Comparison of ENCODE assay signal across 17 cellular contexts in genomic region chr19:55352746-55353145, GRCh38. TPM values are rescaled to one million over a fixed set of nuclear protein-coding genes. Genes with fewer than 3 reads are reported as not detected.
A peak's percentile ranks its signal among the peaks of the same experiment; 100 is the strongest.
DNase-seq lines count a peak whose midpoint lies in the region; ATAC-seq and TF ChIP-seq lines count a peak whose summit lies in the region.
"Had no signal": no experiment of that assay in that cellular context is flagged by ENCODE, and none has a peak within 500 bp of the region (broad histone marks: within the 10 kb centered on the region; RNA-seq: fewer than 3 reads in every experiment).

No MANE protein-coding gene starts in this region.

- intact Hi-C loops in HCT116 (cut with micrococcal nuclease), result no loop called here

- CTCF ChIA-PET in activated CD4-positive, alpha-beta T cell treated with anti-CD3 and anti-CD28 coated beads, Interleukin-2, amount 10 ng/mL, durations not matched to agents 7 days and 5 days (lab: Charles Lee), result interaction anchor here (1.3 to 1.6 kb wide), 2 partner anchors 124 to 193 kb away, joined by 3 read pairs; partner anchors contain the start of gene ZNF628
- CTCF ChIA-PET in HCT116 (lab: Charles Lee), result no interaction called here

- H3K4me3 ChIP-seq in HCT116 (replicated peaks in 1 of 2; ENCODE audit: low read depth in 1 of 2, low read length in 2 of 2) (no peak overlapping the region), neural cell (ENCODE audit: low read length) (peak overlapping the region; percentile 71)
- H3K4me3 ChIP-seq: body of pancreas had no signal

- H3F3A ChIP-seq in neural cell (ENCODE audit: insufficient read depth, low read length, poor library complexity, severe bottlenecking), result no peaks in the 10 kb centered on the region

- peaks cover 48% of the 10 kb centered on the region for H3K27me3 Mint-ChIP-seq in activated CD4-positive, alpha-beta T cell treated with anti-CD3 and anti-CD28 coated beads, Interleukin-2, amount 10 ng/mL, durations not matched to agents 7 days and 5 days
- H3K27me3 Mint-ChIP-seq in brain, result peaks cover 61% of the 10 kb centered on the region

- RAD21 ChIA-PET in HCT116 (lab: Charles Lee; ENCODE audit: low non-redundant PET in 1 of 2, low total read pairs in 2 of 2, uncharacterized antibody in 2 of 2, unreplicated experiment in 2 of 2), result no interaction called here

- TF ChIP-seq RAD21 in HCT116 (IDR thresholded peaks at IDR 0.05; ENCODE audit: low read depth) (no peak), neural cell (conservative IDR thresholded peaks at IDR 0.05) (no peak)

- no peak for TF ChIP-seq EP300 in neural cell (conservative IDR thresholded peaks at IDR 0.05; ENCODE audit: poor library complexity, severe bottlenecking)

- POLR2A ChIA-PET in activated CD4-positive, alpha-beta T cell treated with anti-CD3 and anti-CD28 coated beads, Interleukin-2, amount 10 ng/mL, durations not matched to agents 7 days and 5 days (lab: Charles Lee), result no interaction called here
- POLR2A ChIA-PET in HCT116 (lab: Charles Lee), result interaction anchor here (1.6 kb wide), 1 partner anchor 13 kb away, joined by 6 read pairs; the partner anchor contains the start of gene KMT5C

- H3K9me2 ChIP-seq in HCT116 (ENCODE audit: insufficient read depth) (no peaks in the 10 kb centered on the region), neural cell (ENCODE audit: insufficient read depth, low read length) (no peaks in the 10 kb centered on the region)

- H3K4me1 ChIP-seq in HCT116 (ENCODE audit: control insufficient read depth in 1 of 2, insufficient read depth in 2 of 2, low read length in 2 of 2), result peaks cover 2 to 42% of the 10 kb centered on the region in 2 experiments; a peak in 3 of 4 replicates
- H3K4me1 ChIP-seq: parathyroid adenoma had no signal

- H3K4me1 Mint-ChIP-seq in activated CD4-positive, alpha-beta T cell treated with anti-CD3 and anti-CD28 coated beads, Interleukin-2, amount 10 ng/mL, durations not matched to agents 7 days and 5 days, result peaks cover 18% of the 10 kb centered on the region
- peaks cover 36% of the 10 kb centered on the region for H3K4me1 Mint-ChIP-seq in brain

- H3K79me2 ChIP-seq in HCT116 (ENCODE audit: insufficient read depth, low read length) (no peaks in the 10 kb centered on the region), neural cell (replicated peaks; ENCODE audit: insufficient read depth, low read length) (no peaks in the 10 kb centered on the region)
- H3K79me2 ChIP-seq: parathyroid adenoma had no signal

- H3K9ac ChIP-seq in HCT116 (ENCODE audit: low read length) (no peak overlapping the region), neural cell (ENCODE audit: low read length) (no peak overlapping the region)
- H3K9ac ChIP-seq: parathyroid adenoma had no signal

- no peak for TF ChIP-seq POLR2A in HCT116 (IDR thresholded peaks at IDR 0.05; ENCODE audit: borderline replicate concordance, extremely low read depth, insufficient read depth, insufficient read length)

- H4K20me1 ChIP-seq in HCT116 (ENCODE audit: insufficient read depth), result no peaks in the 10 kb centered on the region
- no peaks in the 10 kb centered on the region for H4K20me1 ChIP-seq in neural cell (ENCODE audit: insufficient read depth)

- H3K27ac ChIP-seq in HCT116 (ENCODE audit: low read depth, low read length) (no peak overlapping the region), neural cell (ENCODE audit: low read length) (no peak overlapping the region)
- H3K27ac ChIP-seq: body of pancreas, lower lobe of right lung, parathyroid adenoma, suprapubic skin had no signal

- ATAC-seq in HCT116, result no peak
- ATAC-seq in GM18867 (IDR thresholded peaks at IDR 0.05; ENCODE audit: unreplicated experiment), result no peak
- ATAC-seq in SK-N-SH treated with all-trans-retinoic acid at 6 μM for 48 hours, result no peak
- ATAC-seq: lower lobe of right lung had no signal

- TF ChIP-seq CTCF in HCT116 (IDR thresholded peaks at IDR 0.05 in 2 of 3, conservative IDR thresholded peaks at IDR 0.05 in 1 of 3; ENCODE audit: borderline replicate concordance in 1 of 3, insufficient read depth in 1 of 3, low read depth in 2 of 3, low read length in 2 of 3) (no peak), brain (conservative IDR thresholded peaks at IDR 0.05) (no peak), neural cell (IDR thresholded peaks at IDR 0.05; ENCODE audit: poor library complexity, severe bottlenecking) (no peak)

- H2AFZ ChIP-seq in HCT116 (ENCODE audit: low read depth, low read length, poor library complexity, severe bottlenecking), result no peak overlapping the region
- no peak overlapping the region for H2AFZ ChIP-seq in neural cell (ENCODE audit: low read depth, low read length)

- DNase-seq in activated CD4-positive, alpha-beta T cell treated with anti-CD3 and anti-CD28 coated beads, Interleukin-2, amount 10 ng/mL, durations not matched to agents 7 days and 5 days, result no peak
- DNase-seq in activated CD4-positive, alpha-beta T cell treated with anti-CD3 and anti-CD28 coated beads, Interleukin-2, amount 50 U/mL, for 4 hours, result no peak
- DNase-seq in HCT116 (ENCODE audit: low read depth, low spot score) (no peak), OCI-M1 (lab: John Stamatoyannopoulos, UW) (no peak)
- DNase-seq: ACHN, body of pancreas, DMS79, lower lobe of right lung, NCI-H1930, NCI-H526 treated with DMSO at 0.1 percent for 48 hours had no signal

- BruUV-seq in HCT116 (replicated peaks; lab: Mats Ljungman, UMichigan), result no TSS peak

- no peak overlapping the region for H3K27ac Mint-ChIP-seq in activated CD4-positive, alpha-beta T cell treated with anti-CD3 and anti-CD28 coated beads, Interleukin-2, amount 10 ng/mL, durations not matched to agents 7 days and 5 days
- no peak overlapping the region for H3K27ac Mint-ChIP-seq in brain

- peak overlapping the region; percentile 92 for H3K4me2 ChIP-seq in HCT116 (ENCODE audit: low read length)
- H3K4me2 ChIP-seq in neural cell (ENCODE audit: low read length), result no peak overlapping the region

- no peaks in the 10 kb centered on the region for H3K27me3 ChIP-seq in HCT116 (ENCODE audit: insufficient read depth, low read length)
- H3K27me3 ChIP-seq in neural cell (ENCODE audit: insufficient read depth, low read depth, low read length), result peaks cover 54% of the 10 kb centered on the region

- H3K9me3 ChIP-seq in HCT116 (ENCODE audit: control insufficient read depth in 1 of 2, insufficient read depth in 1 of 2, low read depth in 1 of 2, low read length in 2 of 2) (no peaks in the 10 kb centered on the region), neural cell (ENCODE audit: low read length) (no peaks in the 10 kb centered on the region)
- H3K9me3 ChIP-seq: body of pancreas, lower lobe of right lung, suprapubic skin had no signal

- H3K4me3 Mint-ChIP-seq in activated CD4-positive, alpha-beta T cell treated with anti-CD3 and anti-CD28 coated beads, Interleukin-2, amount 10 ng/mL, durations not matched to agents 7 days and 5 days, result peak overlapping the region; percentile 6
- peak overlapping the region; percentile 80 to 85 (median 83) for H3K4me3 Mint-ChIP-seq in brain

- H3K9me3 Mint-ChIP-seq in activated CD4-positive, alpha-beta T cell treated with anti-CD3 and anti-CD28 coated beads, Interleukin-2, amount 10 ng/mL, durations not matched to agents 7 days and 5 days, result no peaks in the 10 kb centered on the region
- peaks cover 0 to 13% (median 0%) of the 10 kb centered on the region in 5 experiments for H3K9me3 Mint-ChIP-seq in brain

- H3K36me3 ChIP-seq in HCT116 (ENCODE audit: control insufficient read depth in 1 of 2, insufficient read depth in 2 of 2, low read length in 2 of 2) (no peaks in the 10 kb centered on the region), neural cell (ENCODE audit: insufficient read depth, low read length) (no peaks in the 10 kb centered on the region)
- H3K36me3 ChIP-seq: lower lobe of right lung, suprapubic skin had no signal

- H3K36me3 Mint-ChIP-seq in activated CD4-positive, alpha-beta T cell treated with anti-CD3 and anti-CD28 coated beads, Interleukin-2, amount 10 ng/mL, durations not matched to agents 7 days and 5 days (ENCODE audit: low read depth), result no peaks in the 10 kb centered on the region
- H3K36me3 Mint-ChIP-seq in brain, result no peaks in the 10 kb centered on the region

TF ChIP-seq in SK-N-SH treated with all-trans-retinoic acid at 6 μM for 48 hours, 23 proteins besides CTCF, POLR2A, EP300 and RAD21 (continues in another document):
- TF ChIP-seq ZC3H10 (CRISPR knock-in tag; IDR thresholded peaks at IDR 0.05) (no peak), ZFP30 (CRISPR knock-in tag; IDR thresholded peaks at IDR 0.05) (no peak), BACH2 (CRISPR knock-in tag; IDR thresholded peaks at IDR 0.05; ENCODE audit: borderline replicate concordance) (no peak)

RNA-seq across cellular contexts. Expression of gene COX6B2, which starts 1.8 kb away (rescaled TPM):
- total RNA-seq in activated CD4-positive, alpha-beta T cell treated with anti-CD3 and anti-CD28 coated beads, Interleukin-2, amount 10 ng/mL, durations not matched to agents 7 days and 5 days, result not detected
- total RNA-seq in HCT116 (2021; ENCODE audit: unreplicated experiment), result 2.4 TPM
- polyA plus RNA-seq in HCT116 (2012), result 2.7 and 3.0 TPM in 2 replicates
- not detected for polyA plus RNA-seq in brain (ENCODE audit: insufficient read depth, low read depth, low replicate concordance)
- 0.17 TPM in 1 of 2 replicates, not detected in the other for polyA plus RNA-seq in neural cell
- polyA minus RNA-seq in neural cell, result not detected in 2 replicates
- total RNA-seq: lower lobe of right lung had no signal

RNA-seq across cellular contexts. Expression of gene GARIN5B, which starts 10.3 kb away (rescaled TPM):
- total RNA-seq in activated CD4-positive, alpha-beta T cell treated with anti-CD3 and anti-CD28 coated beads, Interleukin-2, amount 10 ng/mL, durations not matched to agents 7 days and 5 days, result not detected
- not detected for total RNA-seq in HCT116 (2021; ENCODE audit: unreplicated experiment)
- not detected in 2 replicates for polyA plus RNA-seq in HCT116 (2012)
- polyA plus RNA-seq in brain (ENCODE audit: insufficient read depth, low read depth, low replicate concordance) (not detected), neural cell (not detected in 2 replicates)
- polyA minus RNA-seq in neural cell, result not detected in 2 replicates
- total RNA-seq: body of pancreas, lower lobe of right lung, M059J, suprapubic skin had no signal

RNA-seq across cellular contexts. Expression of gene KMT5C, which starts 13.1 kb away (rescaled TPM):
- 10 to 100 TPM; 21.7 to 28.3 TPM for total RNA-seq in activated CD4-positive, alpha-beta T cell treated with anti-CD3 and anti-CD28 coated beads, Interleukin-2, amount 10 ng/mL, durations not matched to agents 7 days and 5 days
- total RNA-seq in HCT116 (2021; ENCODE audit: unreplicated experiment), result 27.5 TPM
- polyA plus RNA-seq in HCT116 (2012), result 19.9 and 25.4 TPM in 2 replicates
- polyA plus RNA-seq in brain (ENCODE audit: insufficient read depth, low read depth, low replicate concordance) (18.4 TPM), neural cell (50.9 and 72.1 TPM in 2 replicates)
- polyA minus RNA-seq in neural cell, result 30.8 and 37.7 TPM in 2 replicates

RNA-seq across cellular contexts. Expression of gene IL11, which starts 17.5 kb away (rescaled TPM):
- under 1 TPM; 0.27 TPM for total RNA-seq in activated CD4-positive, alpha-beta T cell treated with anti-CD3 and anti-CD28 coated beads, Interleukin-2, amount 10 ng/mL, durations not matched to agents 7 days and 5 days
- total RNA-seq in HCT116 (2021; ENCODE audit: unreplicated experiment), result 2.8 TPM
- 3.4 and 4.5 TPM in 2 replicates for polyA plus RNA-seq in HCT116 (2012)
- 0.41 TPM for polyA plus RNA-seq in brain (ENCODE audit: insufficient read depth, low read depth, low replicate concordance)
- 0.62 and 1.7 TPM in 2 replicates for polyA plus RNA-seq in neural cell
- polyA minus RNA-seq in neural cell, result 0.23 TPM in 1 of 2 replicates, not detected in the other
- total RNA-seq: body of pancreas, lower lobe of right lung had no signal

RNA-seq across cellular contexts. Expression of gene TMEM190, which starts 23.9 kb away (rescaled TPM):
- not detected for total RNA-seq in activated CD4-positive, alpha-beta T cell treated with anti-CD3 and anti-CD28 coated beads, Interleukin-2, amount 10 ng/mL, durations not matched to agents 7 days and 5 days
- not detected for total RNA-seq in HCT116 (2021; ENCODE audit: unreplicated experiment)
- polyA plus RNA-seq in HCT116 (2012), result 0.21 TPM in 1 of 2 replicates, not detected in the other
- not detected for polyA plus RNA-seq in brain (ENCODE audit: insufficient read depth, low read depth, low replicate concordance)
- not detected in 2 replicates for polyA plus RNA-seq in neural cell
- not detected in 2 replicates for polyA minus RNA-seq in neural cell
- total RNA-seq: body of pancreas, suprapubic skin had no signal
